ENCODE assay signal across 19 cellular contexts in the genomic region with DNA sequence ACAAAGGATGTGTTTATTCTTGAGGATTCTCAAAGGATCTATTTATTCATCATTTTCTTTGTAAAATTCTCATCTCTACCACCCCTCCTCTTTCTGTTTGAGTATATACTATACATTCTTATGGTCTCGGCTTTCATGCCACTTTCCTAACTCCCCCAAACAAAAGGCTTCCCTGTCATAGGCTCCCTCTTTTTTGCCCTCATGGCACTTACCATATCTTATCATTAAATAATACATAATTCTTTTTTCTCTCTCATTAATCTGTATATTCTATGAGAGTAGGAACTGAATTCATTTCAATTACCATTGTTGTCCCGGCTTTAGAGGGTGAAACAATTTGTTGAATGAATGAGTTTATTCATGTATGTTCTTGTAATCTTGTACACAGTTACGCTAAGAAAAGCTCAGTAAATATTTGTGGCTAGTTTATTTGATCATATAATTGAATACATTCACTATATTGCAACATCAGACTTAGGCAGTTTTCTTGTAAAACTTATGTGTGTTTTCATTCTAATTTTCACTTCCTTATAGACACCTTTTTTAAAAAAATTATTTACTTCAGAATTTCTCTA.
"Had no signal": no experiment of that assay in that cellular context is flagged by ENCODE, and none has a peak within 500 bp of the region (broad histone marks: within the 10 kb centered on the region; RNA-seq: fewer than 3 reads in every experiment).

No MANE protein-coding gene starts in this region.

- H3K79me2 ChIP-seq: hepatocyte had no signal

- H3K27ac ChIP-seq: brain microvascular endothelial cell, hepatocyte, testis had no signal

- ATAC-seq: left ventricle myocardium superior; natural killer cell treated with Interleukin-12 subunit alpha and Interleukin-12 subunit beta and Interleukin-15 and Interleukin-18, amount 100 ng/mL, for 72 hours had no signal

- H3K4me1 ChIP-seq: testis had no signal

- FAIRE-seq: keratinocyte had no signal

- H3K4me3 ChIP-seq: hepatocyte, testis had no signal

- H3K9me3 ChIP-seq: testis had no signal

- H2AFZ ChIP-seq: hepatocyte had no signal

- H3K27me3 ChIP-seq: brain microvascular endothelial cell, hepatocyte, testis had no signal

- H3K4me2 ChIP-seq: hepatocyte had no signal

- DNase-seq: activated B cell treated with CpG ODN at 0.5 μM for 24 hours; activated CD4-positive, alpha-beta T cell treated with anti-CD3 and anti-CD28 coated beads, Interleukin-2, amount 10 ng/mL, durations not matched to agents 24 days and 14 days; activated naive CD8-positive, alpha-beta T cell treated with anti-CD3 and anti-CD28 coated beads, Interleukin-2, amount 10 ng/mL, durations not matched to agents 7 days and 5 days; anterior cingulate cortex; brain microvascular endothelial cell; cerebellar nuclear complex; dermis blood vessel endothelial cell; left ventricle myocardium superior; mesendoderm; posterior cingulate gyrus; retina; stimulated activated CD4-positive, alpha-beta T cell treated with anti-CD3 and anti-CD28 coated beads, Interleukin-15, amount 100 ng/mL, for 24 hours; stimulated activated CD4-positive, alpha-beta T cell treated with anti-CD3 and anti-CD28 coated beads, Interleukin-4, amount 100 ng/mL, for 1 hour; stimulated activated naive CD4-positive, alpha-beta T cell treated with Interleukin-2 at 50 U/mL for 16 hours; T-helper 2 cell; testis had no signal
